ENCODE assay signal across 18 cellular contexts in genomic region chr15:101045835-101046691, GRCh38.
DNase-seq lines count a peak whose midpoint lies in the region; ATAC-seq and TF ChIP-seq lines count a peak whose summit lies in the region.
"Had no signal": no experiment of that assay in that cellular context is flagged by ENCODE, and none has a peak within 500 bp of the region (broad histone marks: within the 10 kb centered on the region; RNA-seq: fewer than 3 reads in every experiment).

No MANE protein-coding gene starts in this region.

- no peak for ATAC-seq in left lobe of liver
- ATAC-seq in HG02759 (IDR thresholded peaks at IDR 0.05; ENCODE audit: unreplicated experiment), result no peak
- ATAC-seq: HCT116, left colon had no signal

- H3K27me3 ChIP-seq in H7 (ENCODE audit: control insufficient read depth, insufficient read depth, low read length), result no peaks in the 10 kb centered on the region; the same call in 1 of the 2 replicates
- H3K27me3 ChIP-seq in spleen (replicated peaks in 1 of 7), result no peaks in the 10 kb centered on the region
- H3K27me3 ChIP-seq: BLaER1, cardiac muscle cell had no signal

- no peak for TF ChIP-seq CTCF in chondrocyte (IDR thresholded peaks at IDR 0.05)
- no peak for TF ChIP-seq CTCF in spleen (IDR thresholded peaks at IDR 0.05 in 8 of 11, conservative IDR thresholded peaks at IDR 0.05 in 3 of 11)

- peak overlapping the region; percentile 49 for H3K27ac Mint-ChIP-seq in chondrocyte (ENCODE audit: unreplicated experiment)
- H3K27ac Mint-ChIP-seq: activated naive CD8-positive, alpha-beta T cell; nephron progenitor cell had no signal

- DNase-seq in H7, result peak; percentile 16
- DNase-seq in chondrocyte (ENCODE audit: low spot score), result peak; percentile 49
- peak; percentile 37 for DNase-seq in left lobe of liver (ENCODE audit: low spot score)
- peak; percentile 51 for DNase-seq in spleen
- DNase-seq in T-helper 2 cell, result no peak
- DNase-seq in cerebellum (ENCODE audit: low spot score), result no peak
- no peak for DNase-seq in AG20443 (ENCODE audit: low spot score)
- DNase-seq: NCI-H1105, NCI-H446 treated with DMSO at 0.1 percent for 48 hours, nephron progenitor cell had no signal

- peaks cover 0 to 23% (median 4%) of the 10 kb centered on the region in 6 donors for H3K4me1 ChIP-seq in spleen
- H3K4me1 ChIP-seq: BLaER1 had no signal

- H3K4me3 ChIP-seq in H7 (ENCODE audit: insufficient read depth, low read depth, low read length) (no peak overlapping the region), spleen (no peak overlapping the region)
- H3K4me3 ChIP-seq: BLaER1, cardiac muscle cell, skin epidermis had no signal

- H3K27me3 Mint-ChIP-seq in chondrocyte (ENCODE audit: low read depth), result no peaks in the 10 kb centered on the region

- intact Hi-C loops in spleen (cut with DNase I; ENCODE audit: low total_unique reads), result no loop called here

- H3K36me3 Mint-ChIP-seq in chondrocyte (ENCODE audit: low read depth), result peaks cover 8% of the 10 kb centered on the region
- H3K36me3 Mint-ChIP-seq: activated naive CD8-positive, alpha-beta T cell had no signal

- H3K27ac ChIP-seq in spleen, result peak overlapping the region in 7 of 8 donors; percentile 9 to 74 (median 71)
- H3K27ac ChIP-seq: BLaER1, cardiac muscle cell, epithelial cell of prostate, skin epidermis had no signal

- peaks cover 6% of the 10 kb centered on the region for H3K9me3 Mint-ChIP-seq in chondrocyte (ENCODE audit: low read depth)
- H3K9me3 Mint-ChIP-seq: nephron progenitor cell had no signal

- no peak for TF ChIP-seq POLR2A in spleen (IDR thresholded peaks at IDR 0.05)

- 89 to 94% (median 92%) methylated on average over 18 to 19 of the region's 19 CpGs for WGBS in spleen, 5 donors

- no peak overlapping the region for H3K4me3 Mint-ChIP-seq in chondrocyte (ENCODE audit: unreplicated experiment)
- H3K4me3 Mint-ChIP-seq: activated naive CD8-positive, alpha-beta T cell had no signal

- peaks cover 0 to 6% (median 0%) of the 10 kb centered on the region in 8 donors for H3K9me3 ChIP-seq in spleen

- H3K4me1 Mint-ChIP-seq in chondrocyte (ENCODE audit: low read depth), result no peaks in the 10 kb centered on the region

- H3K36me3 ChIP-seq in H7 (replicated peaks; ENCODE audit: control insufficient read depth, insufficient read depth, low read length) (no peaks in the 10 kb centered on the region), spleen (peaks cover 0 to 98% (median 51%) of the 10 kb centered on the region in 6 donors)
- H3K36me3 ChIP-seq: BLaER1, cardiac muscle cell had no signal

Comparison
In these comparisons a context has a peak if more than half of its experiments do, and no peak if none do; other contexts are left out.
1. DNase-seq: peak in H7 (single experiment), chondrocyte (single experiment), left lobe of liver (single experiment) and spleen (single experiment); none in T-helper 2 cell (0 of 5), cerebellum (single experiment) and AG20443 (single experiment).